Comparison of ENCODE assay signal across 12 cellular contexts in the genomic region with DNA sequence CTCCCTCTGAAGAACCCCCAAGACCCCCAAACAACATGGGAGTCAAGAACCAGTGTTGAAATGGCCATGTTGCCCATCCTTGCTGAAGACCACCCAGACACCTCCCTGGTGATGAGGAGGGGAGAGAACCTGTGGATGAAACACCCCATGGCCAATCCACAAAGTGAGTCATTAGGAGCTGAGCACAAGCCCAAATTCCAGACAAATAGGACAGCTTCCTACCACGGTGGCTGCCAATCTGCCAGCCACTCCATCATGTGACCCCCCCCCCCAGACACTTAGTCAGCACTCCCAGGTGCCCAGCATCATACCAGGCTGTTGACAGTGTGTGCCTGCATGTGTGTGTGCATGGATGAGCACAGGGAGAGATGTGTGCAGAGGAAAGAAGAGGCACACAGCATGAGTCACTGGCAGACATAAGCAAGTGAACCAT. TPM values are rescaled to one million over a fixed set of nuclear protein-coding genes. Genes with fewer than 3 reads are reported as not detected.
DNase-seq lines count a peak whose midpoint lies in the region; ATAC-seq and TF ChIP-seq lines count a peak whose summit lies in the region.
"Had no signal": no experiment of that assay in that cellular context is flagged by ENCODE, and none has a peak within 500 bp of the region (broad histone marks: within the 10 kb centered on the region; RNA-seq: fewer than 3 reads in every experiment).

No MANE protein-coding gene starts in this region.

- H3K36me3 ChIP-seq in MG63 = no peaks in the 10 kb centered on the region
- no peaks in the 10 kb centered on the region for H3K36me3 ChIP-seq in osteoblast (ENCODE audit: insufficient read depth, low read length)
- H3K36me3 ChIP-seq: thoracic aorta had no signal

- H3K27me3 Mint-ChIP-seq in natural killer cell (ENCODE audit: low read depth in 2 of 2) = peaks cover 35 to 41% of the 10 kb centered on the region in 2 donors

- H3K9me3 ChIP-seq in MG63 = no peaks in the 10 kb centered on the region
- H3K9me3 ChIP-seq in osteoblast (ENCODE audit: low read depth, low read length) = no peaks in the 10 kb centered on the region
- H3K9me3 ChIP-seq: Caco-2, thoracic aorta had no signal

- H3K4me2 ChIP-seq in osteoblast (ENCODE audit: insufficient read depth, low read length) = no peak overlapping the region

- no peak overlapping the region for H3K27ac Mint-ChIP-seq in natural killer cell
- H3K27ac Mint-ChIP-seq: IgD-negative memory B cell had no signal

- H3K9me3 Mint-ChIP-seq in natural killer cell = no peaks in the 10 kb centered on the region
- H3K9me3 Mint-ChIP-seq: IgD-negative memory B cell had no signal

- no peaks in the 10 kb centered on the region for H3K4me1 ChIP-seq in osteoblast (ENCODE audit: insufficient read depth, low read length)
- H3K4me1 ChIP-seq: Caco-2 had no signal

- H4K20me1 ChIP-seq in osteoblast (ENCODE audit: insufficient read depth, low read length) = no peaks in the 10 kb centered on the region

- H3K4me3 ChIP-seq in MG63 (no peak overlapping the region), dorsolateral prefrontal cortex (no peak overlapping the region), osteoblast (ENCODE audit: insufficient read depth, low read length) (no peak overlapping the region)
- H3K4me3 ChIP-seq: thoracic aorta had no signal

- H3K27ac ChIP-seq in dorsolateral prefrontal cortex (peak overlapping the region in 9 of 59 donors; percentile 14 to 62 (median 54)), osteoblast (ENCODE audit: low read depth, low read length) (no peak overlapping the region)
- H3K27ac ChIP-seq: thoracic aorta had no signal

- no peaks in the 10 kb centered on the region for H3K4me1 Mint-ChIP-seq in natural killer cell
- H3K4me1 Mint-ChIP-seq: IgD-negative memory B cell had no signal

- peaks cover 7% of the 10 kb centered on the region for H3K27me3 ChIP-seq in MG63
- H3K27me3 ChIP-seq in dorsolateral prefrontal cortex = peaks cover 0 to 10% (median 0%) of the 10 kb centered on the region in 45 donors
- H3K27me3 ChIP-seq in osteoblast (ENCODE audit: insufficient read depth, low read length) = peaks cover 9% of the 10 kb centered on the region

- peak; percentile 30 for DNase-seq in NCI-H2171 treated with DMSO at 0.1 percent for 48 hours (lab: John Stamatoyannopoulos, UW)
- no peak for DNase-seq in NCI-H2171 (lab: John Stamatoyannopoulos, UW)
- DNase-seq in MG63 = peak; percentile 79
- DNase-seq in dorsolateral prefrontal cortex = peak in 6 of 10 donors; percentile 31 to 62 (median 44)
- peak; percentile 82 for DNase-seq in osteoblast (ENCODE audit: insufficient read length, low spot score, missing footprints)
- DNase-seq in natural killer cell = no peak
- no peak for DNase-seq in AG20443 (ENCODE audit: low spot score)
- DNase-seq in HPDE6-E6E7 (ENCODE audit: extremely low spot score) = no peak
- DNase-seq: cortex of kidney had no signal

- TF ChIP-seq CTCF in dorsolateral prefrontal cortex (IDR thresholded peaks at IDR 0.05 in 54 of 56, conservative IDR thresholded peaks at IDR 0.05 in 2 of 56; ENCODE audit: low read depth in 1 of 56, partially characterized antibody in 56 of 56) = peak in 9 of 56 donors; percentile 1 to 42 (median 6)
- no peak for TF ChIP-seq CTCF in osteoblast (IDR thresholded peaks at IDR 0.05; ENCODE audit: extremely low read depth, low read depth, low read length)
- TF ChIP-seq CTCF in natural killer cell (IDR thresholded peaks at IDR 0.05) = no peak

- no peak for ATAC-seq in natural killer cell

- H3K36me3 Mint-ChIP-seq in natural killer cell = no peaks in the 10 kb centered on the region

- no peak overlapping the region for H2AFZ ChIP-seq in osteoblast (ENCODE audit: low read length)

- intact Hi-C loops in dorsolateral prefrontal cortex (cut with DNase I) (loop anchor here (2.0 to 5.0 kb wide), 4 partner anchors 90 to 1620 kb away; partner anchors contain the start of gene SDK2 (in 1 of the 2)), natural killer cell (cut with micrococcal nuclease) (no loop called here)

- no peak overlapping the region for H3K4me3 Mint-ChIP-seq in natural killer cell
- H3K4me3 Mint-ChIP-seq: IgD-negative memory B cell had no signal

- no peaks in the 10 kb centered on the region for H3K79me2 ChIP-seq in osteoblast (ENCODE audit: insufficient read depth, low read length)

RNA-seq across cellular contexts. Expression of gene RPL38, which starts 26.4 kb away (rescaled TPM):
- total RNA-seq in MG63 (2014; rRNA removed; shearing (Covaris generic); ENCODE audit: low replicate concordance) = 1,119 and 3,764 TPM in 2 replicates
- total RNA-seq in dorsolateral prefrontal cortex (100 to 1,000 TPM; 444 to 745 (median 535) TPM), osteoblast (470 and 728 TPM in 2 replicates), natural killer cell (100 to 1,000 TPM; 560 to 802 (median 759) TPM)

RNA-seq across cellular contexts. Expression of gene TTYH2, which starts 36.3 kb away (rescaled TPM):
- total RNA-seq in MG63 (2014; rRNA removed; shearing (Covaris generic); ENCODE audit: low replicate concordance) = 1.8 and 1.9 TPM in 2 replicates
- total RNA-seq in dorsolateral prefrontal cortex (100 to 1,000 TPM in 71 of 120 experiments, 10 to 100 TPM in 49; 29.4 to 409 (median 112) TPM), osteoblast (1.2 and 1.4 TPM in 2 replicates), natural killer cell (1 to 10 TPM; 4.3 to 7.9 (median 4.8) TPM)

Comparison
In these comparisons a context has a peak if more than half of its experiments do, and no peak if none do; other contexts are left out.
1. DNase-seq: peak in NCI-H2171 treated with DMSO at 0.1 percent for 48 hours (single experiment), MG63 (single experiment), dorsolateral prefrontal cortex (6 of 10) and osteoblast (single experiment); none in NCI-H2171 (single experiment), natural killer cell (single experiment), AG20443 (single experiment) and HPDE6-E6E7 (single experiment).